2 cellular contexts compared by ENCODE assay signal in genomic region chr16:1296688-1297412, GRCh38.
TF ChIP-seq lines count a peak whose summit lies in the region.

No MANE protein-coding gene starts in this region.

TF ChIP-seq in IMR-90, 13 proteins besides CTCF, POLR2A, EP300 and RAD21:
- TF ChIP-seq CHD1 (IDR thresholded peaks at IDR 0.05; ENCODE audit: low read depth, low read length) (no peak), USF2 (IDR thresholded peaks at IDR 0.05; ENCODE audit: low read depth, low read length) (peak; percentile 73), FOS (IDR thresholded peaks at IDR 0.05; ENCODE audit: low read depth, low read length) (peak; percentile 67; the same call in 1 of the 2 replicates), RCOR1 (IDR thresholded peaks at IDR 0.05; ENCODE audit: insufficient replicate concordance, low read length) (peak; percentile 52), RFX5 (IDR thresholded peaks at IDR 0.05; ENCODE audit: low read depth, low read length) (peak; percentile 19; the same call in 1 of the 2 replicates), NFE2L2 (IDR thresholded peaks at IDR 0.05; ENCODE audit: low read depth, low read length) (no peak), BHLHE40 (IDR thresholded peaks at IDR 0.05; ENCODE audit: low read depth, low read length) (0 out of 2 replicates have a peak, but pooled peaks have one; percentile 32)
TF ChIP-seq in IMR-90: peak in this region for 5.

TF ChIP-seq in GM12878, 131 proteins besides CTCF, POLR2A, EP300 and RAD21:
- peak; percentile 78 for TF ChIP-seq RAD51 (IDR thresholded peaks at IDR 0.05)
- TF ChIP-seq YBX1 (IDR thresholded peaks at IDR 0.05): no peak
- peak in 1 of 2 experiments; percentile 33; a peak in 1 of 4 replicates for TF ChIP-seq BHLHE40 (IDR thresholded peaks at IDR 0.05; ENCODE audit: borderline replicate concordance in 1 of 2, low read depth in 2 of 2, low read length in 1 of 2)
- TF ChIP-seq, protein P1, sequence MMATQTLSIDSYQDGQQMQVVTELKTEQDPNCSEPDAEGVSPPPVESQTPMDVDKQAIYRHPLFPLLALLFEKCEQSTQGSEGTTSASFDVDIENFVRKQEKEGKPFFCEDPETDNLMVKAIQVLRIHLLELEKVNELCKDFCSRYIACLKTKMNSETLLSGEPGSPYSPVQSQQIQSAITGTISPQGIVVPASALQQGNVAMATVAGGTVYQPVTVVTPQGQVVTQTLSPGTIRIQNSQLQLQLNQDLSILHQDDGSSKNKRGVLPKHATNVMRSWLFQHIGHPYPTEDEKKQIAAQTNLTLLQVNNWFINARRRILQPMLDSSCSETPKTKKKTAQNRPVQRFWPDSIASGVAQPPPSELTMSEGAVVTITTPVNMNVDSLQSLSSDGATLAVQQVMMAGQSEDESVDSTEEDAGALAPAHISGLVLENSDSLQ (IDR thresholded peaks at IDR 0.05): peak; percentile 34; the same call in 1 of the 2 replicates
- TF ChIP-seq TBL1XR1 (IDR thresholded peaks at IDR 0.05; ENCODE audit: low read depth, low read length): no peak
- 0 out of 2 replicates have a peak, but pooled peaks have one; percentile 11 for TF ChIP-seq MTA2 (IDR thresholded peaks at IDR 0.05; ENCODE audit: low read depth)
- no peak for TF ChIP-seq KDM1A (IDR thresholded peaks at IDR 0.05; ENCODE audit: borderline replicate concordance)
- TF ChIP-seq BCL3 (IDR thresholded peaks at IDR 0.05; ENCODE audit: borderline replicate concordance, insufficient read depth, low read depth, low read length, poor library complexity, severe bottlenecking): peak; percentile 64
- peak; percentile 19 to 21; a peak in 2 of 4 replicates for TF ChIP-seq IKZF2 (IDR thresholded peaks at IDR 0.05)
- TF ChIP-seq NR2C1 (IDR thresholded peaks at IDR 0.05): no peak
- 0 out of 2 replicates have a peak, but pooled peaks have one; percentile 3 for TF ChIP-seq ZNF384 (IDR thresholded peaks at IDR 0.05; ENCODE audit: borderline replicate concordance, low read depth, low read length)
- peak; percentile 10; the same call in 1 of the 2 replicates for TF ChIP-seq IKZF1 (conservative IDR thresholded peaks at IDR 0.05)
- TF ChIP-seq RELB (IDR thresholded peaks at IDR 0.05; ENCODE audit: low read depth): 0 out of 2 replicates have a peak, but pooled peaks have one; percentile 20
